ENCODE assay signal across 1 cellular context in genomic region chr2:609520-610280, GRCh38.
TF ChIP-seq lines count a peak whose summit lies in the region.

No MANE protein-coding gene starts in this region.

TF ChIP-seq in SK-N-SH treated with all-trans-retinoic acid at 6 μM for 48 hours, 23 proteins besides CTCF, POLR2A, EP300 and RAD21 (continued from another document):
- no peak for TF ChIP-seq ZNF8 (CRISPR knock-in tag; IDR thresholded peaks at IDR 0.05)
- no peak for TF ChIP-seq ISL1 (CRISPR knock-in tag; IDR thresholded peaks at IDR 0.05)
- TF ChIP-seq SNAI2 (CRISPR knock-in tag; IDR thresholded peaks at IDR 0.05), result no peak
